ENCODE assay signal across 8 cellular contexts in the genomic region with DNA sequence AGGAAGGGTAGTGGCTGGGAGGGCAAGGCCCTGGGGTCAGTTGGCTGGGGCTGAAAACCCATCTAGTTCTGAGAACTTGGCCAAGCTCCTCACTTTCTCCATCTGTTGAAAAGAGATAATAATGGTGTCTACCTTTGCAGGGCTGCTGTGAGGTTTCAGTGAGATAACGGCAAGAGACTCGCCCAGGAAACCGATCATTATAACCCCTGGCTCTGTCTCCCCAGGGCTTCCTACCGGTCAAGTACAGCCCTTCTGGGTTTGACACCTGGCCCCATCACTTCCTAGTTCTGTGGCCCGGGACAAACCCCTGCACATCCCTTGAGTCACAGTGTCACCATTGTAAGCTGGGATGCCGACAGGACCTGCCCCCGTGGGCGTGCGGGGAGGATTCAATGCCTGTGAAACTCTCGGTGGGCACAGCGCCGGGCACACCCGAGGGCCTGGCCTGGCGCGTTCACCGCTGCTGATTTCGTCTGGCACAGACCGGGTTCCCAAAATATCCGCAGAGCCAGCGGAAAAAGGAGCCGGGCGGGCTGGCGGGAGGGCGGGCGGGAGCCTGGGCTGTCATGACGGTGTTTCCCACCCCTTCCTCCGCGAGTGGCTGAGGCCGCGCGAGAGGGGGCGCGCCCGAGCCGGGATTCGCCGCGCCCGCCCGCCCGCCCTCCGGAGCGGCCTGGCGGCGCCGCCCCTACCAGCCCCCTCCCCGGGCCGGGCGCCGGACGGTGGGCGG. TPM values are rescaled to one million over a fixed set of nuclear protein-coding genes. Genes with fewer than 3 reads are reported as not detected.
DNase-seq lines count a peak whose midpoint lies in the region; ATAC-seq and TF ChIP-seq lines count a peak whose summit lies in the region.

No MANE protein-coding gene starts in this region.

- H3K36me3 Mint-ChIP-seq in activated naive CD8-positive, alpha-beta T cell: no peaks in the 10 kb centered on the region
- peaks cover 13% of the 10 kb centered on the region for H3K36me3 Mint-ChIP-seq in osteocyte (ENCODE audit: unreplicated experiment)

- POLR2A ChIA-PET in SK-N-SH (lab: Yijun Ruan, JAX): interaction anchor here (1.0 kb wide), 1 partner anchor 214 kb away, joined by 3 read pairs; no protein-coding TSS in a partner anchor

- H3K9me3 ChIP-seq in SK-N-SH: no peaks in the 10 kb centered on the region
- no peaks in the 10 kb centered on the region for H3K9me3 ChIP-seq in thyroid gland

- no peaks in the 10 kb centered on the region for H3K9me2 ChIP-seq in SK-N-SH

- H3K4me2 ChIP-seq in KMS-11 (peak overlapping the region; percentile 78), SK-N-SH (peak overlapping the region; percentile 99)

- H3K27me3 Mint-ChIP-seq in activated naive CD8-positive, alpha-beta T cell: no peaks in the 10 kb centered on the region
- no peaks in the 10 kb centered on the region for H3K27me3 Mint-ChIP-seq in osteocyte (ENCODE audit: unreplicated experiment)

- intact Hi-C loops in Right ventricle myocardium inferior (cut with DNase I) (loop anchor here (2.0 to 5.0 kb wide), 3 partner anchors 24 to 144 kb away; a partner anchor contains a TSS), thyroid gland (cut with DNase I) (loop anchor here (5.0 to 10.0 kb wide), 2 partner anchors 46 to 194 kb away; a partner anchor contains a TSS)

- H3K27ac ChIP-seq in KMS-11: peak overlapping the region; percentile 63
- peak overlapping the region; percentile 76 to 77 for H3K27ac ChIP-seq in SK-N-SH (ENCODE audit: low read depth in 2 of 2, low read length in 1 of 2)
- H3K27ac ChIP-seq in thyroid gland: peak overlapping the region; percentile 78 to 86 (median 81)

- H3K4me1 ChIP-seq in KMS-11 (ENCODE audit: low read depth, poor library complexity, severe bottlenecking) (peaks cover 21% of the 10 kb centered on the region), SK-N-SH (ENCODE audit: control insufficient read depth in 1 of 2, insufficient read depth in 2 of 2, low read depth in 1 of 2, low read length in 1 of 2) (peaks cover 10 to 17% of the 10 kb centered on the region in 2 experiments; a peak in 3 of 4 replicates), thyroid gland (peaks cover 43 to 46% of the 10 kb centered on the region in 2 donors)

- H3K36me3 ChIP-seq in KMS-11 (ENCODE audit: insufficient read depth): no peaks in the 10 kb centered on the region
- peaks cover 16 to 25% of the 10 kb centered on the region in 2 experiments for H3K36me3 ChIP-seq in SK-N-SH (replicated peaks in 1 of 2; ENCODE audit: control insufficient read depth in 1 of 2, insufficient read depth in 2 of 2, low read length in 1 of 2)
- H3K36me3 ChIP-seq in thyroid gland: peaks cover 11 to 14% of the 10 kb centered on the region in 2 donors

- no peak overlapping the region for H3K4me3 ChIP-seq in KMS-11 (IDR thresholded peaks at IDR 0.05; ENCODE audit: insufficient read depth, low read depth, low read length)
- H3K4me3 ChIP-seq in SK-N-SH (ENCODE audit: low read depth in 2 of 2, low read length in 1 of 2): peak overlapping the region; percentile 67 to 77
- H3K4me3 ChIP-seq in thyroid gland (replicated peaks in 1 of 3): peak overlapping the region in 2 of 3 donors; percentile 42 to 46

- H3K4me1 Mint-ChIP-seq in activated naive CD8-positive, alpha-beta T cell (ENCODE audit: low read depth): peaks cover 32% of the 10 kb centered on the region
- peaks cover 35% of the 10 kb centered on the region for H3K4me1 Mint-ChIP-seq in osteocyte (ENCODE audit: unreplicated experiment)

- TF ChIP-seq RAD21 in SK-N-SH (IDR thresholded peaks at IDR 0.05; ENCODE audit: low read length): no peak

- 0 out of 2 replicates have a peak, but pooled peaks cover 5% of the 10 kb centered on the region for H3K79me2 ChIP-seq in KMS-11 (ENCODE audit: insufficient read depth, low read depth)
- peaks cover 83% of the 10 kb centered on the region for H3K79me2 ChIP-seq in SK-N-SH (ENCODE audit: insufficient read depth)

- H2AFZ ChIP-seq in KMS-11 (ENCODE audit: low read depth) (peak overlapping the region; percentile 52; the same call in 1 of the 2 replicates), SK-N-SH (ENCODE audit: low read depth) (peak overlapping the region; percentile 95)

- peak overlapping the region; percentile 88 for H3K4me3 Mint-ChIP-seq in activated naive CD8-positive, alpha-beta T cell
- peak overlapping the region; percentile 78 for H3K4me3 Mint-ChIP-seq in osteocyte (ENCODE audit: unreplicated experiment)

- TF ChIP-seq CTCF in KMS-11 (conservative IDR thresholded peaks at IDR 0.05; ENCODE audit: low read depth, low read length) (no peak), SK-N-SH (IDR thresholded peaks at IDR 0.05) (no peak), osteocyte (IDR thresholded peaks at IDR 0.05) (peak; percentile 41), thyroid gland (IDR thresholded peaks at IDR 0.05) (peak in 1 of 6 experiments; percentile 32)

- peak; percentile 55 for DNase-seq in COLO829 (ENCODE audit: low spot score)
- peak; percentile 98 for DNase-seq in SK-N-SH
- peak; percentile 91 for DNase-seq in Right ventricle myocardium inferior (ENCODE audit: missing footprints)
- peak; percentile 91 for DNase-seq in osteocyte (ENCODE audit: extremely low spot score, unreplicated experiment)
- peak; percentile 78 to 82 for DNase-seq in thyroid gland

- ATAC-seq in GM21360 (IDR thresholded peaks at IDR 0.05; ENCODE audit: unreplicated experiment) (peak; percentile 26), Right ventricle myocardium inferior (peak; percentile 68)

- peak overlapping the region; percentile 83 for H3K27ac Mint-ChIP-seq in activated naive CD8-positive, alpha-beta T cell
- H3K27ac Mint-ChIP-seq in osteocyte (ENCODE audit: unreplicated experiment): peak overlapping the region; percentile 90

- CTCF ChIA-PET in SK-N-SH (lab: Yijun Ruan, JAX): interaction anchor here (0.7 to 1.0 kb wide), 2 partner anchors 22 to 23 kb away, joined by 3 to 4 read pairs; no protein-coding TSS in a partner anchor

- TF ChIP-seq EP300 in SK-N-SH (IDR thresholded peaks at IDR 0.05; ENCODE audit: borderline replicate concordance in 1 of 2, low read depth in 1 of 2, low read length in 1 of 2): no peak

- H3K9ac ChIP-seq in KMS-11 (peak overlapping the region; percentile 42; the same call in 1 of the 2 replicates), SK-N-SH (peak overlapping the region; percentile 77)

- no peaks in the 10 kb centered on the region for H4K20me1 ChIP-seq in KMS-11 (ENCODE audit: insufficient read depth)
- peaks cover 7% of the 10 kb centered on the region for H4K20me1 ChIP-seq in SK-N-SH (ENCODE audit: insufficient read depth)

- H3K9me3 Mint-ChIP-seq in activated naive CD8-positive, alpha-beta T cell (ENCODE audit: low read depth): no peaks in the 10 kb centered on the region
- H3K9me3 Mint-ChIP-seq in osteocyte (ENCODE audit: unreplicated experiment): no peaks in the 10 kb centered on the region

- TF ChIP-seq POLR2A in thyroid gland (IDR thresholded peaks at IDR 0.05): no peak

- H3F3A ChIP-seq in SK-N-SH (replicated peaks; ENCODE audit: insufficient read depth): peaks cover 26% of the 10 kb centered on the region

- WGBS in SK-N-SH (ENCODE audit: low lambda C conversion rate): 3% methylated on average over 6 of the region's 52 CpGs
- WGBS in thyroid gland, 2 donors: 7 to 9% methylated on average over 3 to 11 of the region's 52 CpGs

- H3K27me3 ChIP-seq in KMS-11 (ENCODE audit: insufficient read depth, low read depth) (no peaks in the 10 kb centered on the region), SK-N-SH (ENCODE audit: insufficient read depth) (no peaks in the 10 kb centered on the region), thyroid gland (no peaks in the 10 kb centered on the region)

TF ChIP-seq in SK-N-SH, 30 proteins besides CTCF, POLR2A, EP300 and RAD21 (continues in another document):
- TF ChIP-seq RCOR1 (IDR thresholded peaks at IDR 0.05; ENCODE audit: low read length): no peak
- TF ChIP-seq FOSL2 (IDR thresholded peaks at IDR 0.05; ENCODE audit: borderline replicate concordance, low read depth): no peak
- TF ChIP-seq SIN3A (IDR thresholded peaks at IDR 0.05; ENCODE audit: borderline replicate concordance, low read depth, low read length): no peak

RNA-seq across cellular contexts. Expression of a gene that starts 4.5 kb away (rescaled TPM):
- 29.7 and 37.6 TPM in 2 replicates for polyA plus RNA-seq in SK-N-SH (2012; rRNA removed)
- polyA plus RNA-seq in SK-N-SH (2012; cell fraction: cytosol; rRNA removed): 35.6 and 36.4 TPM in 2 replicates
- polyA plus RNA-seq in SK-N-SH (2012; cell fraction: nucleus; rRNA removed): 51.0 and 62.5 TPM in 2 replicates
- total RNA-seq in Right ventricle myocardium inferior (32.7 TPM), osteocyte (42.5 and 45.6 TPM in 2 replicates), thyroid gland (10 to 100 TPM; 51.3 to 83.0 (median 67.2) TPM)

RNA-seq across cellular contexts. Expression of a gene that starts 23.7 kb away (rescaled TPM):
- 4.5 and 5.5 TPM in 2 replicates for polyA plus RNA-seq in SK-N-SH (2012; rRNA removed)
- 5.6 and 6.3 TPM in 2 replicates for polyA plus RNA-seq in SK-N-SH (2012; cell fraction: cytosol; rRNA removed)
- 5.0 and 8.3 TPM in 2 replicates for polyA plus RNA-seq in SK-N-SH (2012; cell fraction: nucleus; rRNA removed)
- total RNA-seq in Right ventricle myocardium inferior (25.8 TPM), osteocyte (34.8 and 36.0 TPM in 2 replicates), thyroid gland (10 to 100 TPM; 32.4 to 50.3 (median 42.9) TPM)

RNA-seq across cellular contexts. Expression of a gene that starts 48.1 kb away (rescaled TPM):
- 5.0 and 5.2 TPM in 2 replicates for polyA plus RNA-seq in SK-N-SH (2012; rRNA removed)
- 4.9 and 5.0 TPM in 2 replicates for polyA plus RNA-seq in SK-N-SH (2012; cell fraction: cytosol; rRNA removed)
- polyA plus RNA-seq in SK-N-SH (2012; cell fraction: nucleus; rRNA removed): 1.9 and 2.1 TPM in 2 replicates
- total RNA-seq in Right ventricle myocardium inferior (2.0 TPM), osteocyte (4.1 and 4.4 TPM in 2 replicates), thyroid gland (10 to 100 TPM; 10.7 to 15.2 (median 12.7) TPM)
